Comparison of ENCODE assay signal across 27 cellular contexts in the genomic region with DNA sequence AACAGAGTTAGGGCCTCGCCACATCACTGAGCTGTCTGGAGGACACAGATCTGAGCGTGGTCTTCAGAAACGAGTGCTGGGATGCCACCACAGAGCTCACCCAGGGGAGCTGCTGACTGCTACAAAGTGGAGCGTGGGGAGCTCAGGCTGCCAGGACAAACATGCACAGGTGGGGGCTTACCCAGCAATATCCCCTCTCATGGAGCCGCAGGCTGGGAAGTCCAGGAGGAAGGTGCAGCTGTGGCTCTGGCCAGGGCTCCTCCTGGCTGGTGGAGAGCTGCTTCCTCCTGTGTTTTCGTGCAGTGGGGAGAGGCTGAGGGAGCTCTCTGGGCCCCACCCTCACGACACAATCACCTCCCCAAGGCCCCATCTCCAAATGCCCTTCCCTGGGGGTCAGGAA.
"Had no signal": no experiment of that assay in that cellular context is flagged by ENCODE, and none has a peak within 500 bp of the region (broad histone marks: within the 10 kb centered on the region; RNA-seq: fewer than 3 reads in every experiment).

No MANE protein-coding gene starts in this region.

- H3K36me3 ChIP-seq: colonic mucosa, gastroesophageal sphincter, heart left ventricle, left lung, ovary, right lobe of liver, suprapubic skin, transverse colon had no signal

- H3K4me3 Mint-ChIP-seq: dendritic cell treated with granulocyte-macrophage colony-stimulating factor and Interleukin-4, amounts not matched to agents 40 ng/mL and 50 ng/mL, for 4 days; endodermal cell; naive thymus-derived CD4-positive, alpha-beta T cell; nephron; stimulated activated naive CD8-positive, alpha-beta T cell treated with anti-CD3 and anti-CD28 coated beads, Interleukin-15, amount 100 ng/mL, for 72 hours had no signal

- H3K4me3 ChIP-seq: colonic mucosa, gastroesophageal sphincter, heart left ventricle, hepatocyte, left lung, ovary, right lobe of liver, suprapubic skin, transverse colon had no signal

- H3K4me2 ChIP-seq: hepatocyte had no signal

- H3K27me3 Mint-ChIP-seq: dendritic cell treated with granulocyte-macrophage colony-stimulating factor and Interleukin-4, amounts not matched to agents 40 ng/mL and 50 ng/mL, for 4 days; stimulated activated naive CD8-positive, alpha-beta T cell treated with anti-CD3 and anti-CD28 coated beads, Interleukin-15, amount 100 ng/mL, for 72 hours had no signal

- H3K27me3 ChIP-seq: colonic mucosa, foreskin keratinocyte, hepatocyte, ovary, right lobe of liver, suprapubic skin, transverse colon had no signal

- H3K79me2 ChIP-seq: hepatocyte had no signal

- H2AFZ ChIP-seq: hepatocyte had no signal

- H3K4me1 Mint-ChIP-seq: endodermal cell; stimulated activated naive CD8-positive, alpha-beta T cell treated with anti-CD3 and anti-CD28 coated beads, Interleukin-15, amount 100 ng/mL, for 72 hours had no signal

- H3K4me1 ChIP-seq: colonic mucosa, foreskin keratinocyte, gastroesophageal sphincter, heart left ventricle, left lung, right lobe of liver, suprapubic skin, transverse colon had no signal

- H3K27ac ChIP-seq: colonic mucosa, epithelial cell of prostate, foreskin keratinocyte, gastroesophageal sphincter, heart left ventricle, hepatocyte, left lung, ovary, right lobe of liver, suprapubic skin, transverse colon had no signal

- H3K27ac Mint-ChIP-seq: dendritic cell treated with granulocyte-macrophage colony-stimulating factor and Interleukin-4, amounts not matched to agents 40 ng/mL and 50 ng/mL, for 4 days; endodermal cell; naive thymus-derived CD4-positive, alpha-beta T cell; nephron; stimulated activated naive CD8-positive, alpha-beta T cell treated with anti-CD3 and anti-CD28 coated beads, Interleukin-15, amount 100 ng/mL, for 72 hours had no signal

- H3K9me3 Mint-ChIP-seq: dendritic cell treated with granulocyte-macrophage colony-stimulating factor and Interleukin-4, amounts not matched to agents 40 ng/mL and 50 ng/mL, for 4 days; stimulated activated naive CD8-positive, alpha-beta T cell treated with anti-CD3 and anti-CD28 coated beads, Interleukin-15, amount 100 ng/mL, for 72 hours had no signal

- ATAC-seq: esophagus mucosa; foreskin keratinocyte; gastroesophageal sphincter; heart left ventricle; left lung; naive thymus-derived CD4-positive, alpha-beta T cell; stimulated activated naive CD8-positive, alpha-beta T cell treated with anti-CD3 and anti-CD28 coated beads, Interleukin-15, amount 100 ng/mL, for 72 hours had no signal

- H3K36me3 Mint-ChIP-seq: naive thymus-derived CD4-positive, alpha-beta T cell had no signal

- DNase-seq: colonic mucosa; effector CD8-positive, alpha-beta T cell; endodermal cell; foreskin keratinocyte; heart left ventricle; kidney; mesenchymal stem cell; midbrain; naive thymus-derived CD4-positive, alpha-beta T cell; occipital lobe; ovary; retina; right lobe of liver; small intestine; stimulated activated CD4-positive, alpha-beta T cell treated with anti-CD3 and anti-CD28 coated beads, Interleukin-15, amount 100 ng/mL, for 24 hours; stimulated activated CD4-positive, alpha-beta T cell treated with anti-CD3 and anti-CD28 coated beads, Interleukin-2, amount 100 ng/mL, for 48 hours; stimulated activated naive CD4-positive, alpha-beta T cell; stimulated activated naive CD8-positive, alpha-beta T cell treated with anti-CD3 and anti-CD28 coated beads, Interleukin-15, amount 100 ng/mL, for 72 hours; transverse colon had no signal

- H3K9me3 ChIP-seq: colonic mucosa, gastroesophageal sphincter, ovary, right lobe of liver, suprapubic skin, transverse colon had no signal
